1 cellular context compared by ENCODE assay signal in genomic region chr3:108301695-108302404, GRCh38.
TF ChIP-seq lines count a peak whose summit lies in the region.

No MANE protein-coding gene starts in this region.

TF ChIP-seq in HepG2, 621 proteins besides CTCF, POLR2A, EP300 and RAD21 (continued from another document):
- TF ChIP-seq ZNF639 (CRISPR knock-in tag; conservative IDR thresholded peaks at IDR 0.05) (no peak), FOXC1 (CRISPR knock-in tag; IDR thresholded peaks at IDR 0.05; ENCODE audit: borderline replicate concordance) (no peak), ZNF446 (CRISPR knock-in tag; IDR thresholded peaks at IDR 0.05) (no peak), TBP (CRISPR knock-in tag; IDR thresholded peaks at IDR 0.05) (no peak), ZFX (CRISPR knock-in tag; IDR thresholded peaks at IDR 0.05; ENCODE audit: low read depth) (no peak), FOXJ3 (CRISPR knock-in tag; IDR thresholded peaks at IDR 0.05; ENCODE audit: borderline replicate concordance) (no peak)
